17 cellular contexts compared by ENCODE assay signal in the genomic region with DNA sequence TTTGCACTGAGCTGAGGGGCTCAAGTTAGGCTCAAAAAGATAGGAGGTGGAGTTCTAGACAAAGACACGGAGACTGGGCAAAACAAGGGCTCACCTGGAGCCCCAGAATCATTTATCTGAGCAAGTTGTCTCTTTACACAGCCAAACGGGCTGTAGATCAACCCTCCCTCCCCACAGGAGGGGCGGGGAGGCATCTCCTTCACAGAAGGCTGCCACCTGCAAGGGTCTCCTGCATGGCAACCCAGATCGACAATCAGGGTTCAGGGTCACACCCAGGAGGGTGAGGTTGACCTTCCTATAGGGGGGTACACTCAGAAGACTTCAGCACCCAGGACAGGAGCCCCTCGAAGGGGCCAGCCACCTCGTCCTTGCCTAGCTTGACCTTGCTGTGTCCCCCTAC.
DNase-seq lines count a peak whose midpoint lies in the region; ATAC-seq and TF ChIP-seq lines count a peak whose summit lies in the region.
"Had no signal": no experiment of that assay in that cellular context is flagged by ENCODE, and none has a peak within 500 bp of the region (broad histone marks: within the 10 kb centered on the region; RNA-seq: fewer than 3 reads in every experiment).

No MANE protein-coding gene starts in this region.

- H3K79me2 ChIP-seq in Karpas-422 (ENCODE audit: low read length): peaks cover 35% of the 10 kb centered on the region

- no peak overlapping the region for H3K4me3 ChIP-seq in Karpas-422 (ENCODE audit: low read length)
- no peak overlapping the region for H3K4me3 ChIP-seq in right lobe of liver

- DNase-seq in activated naive CD4-positive, alpha-beta T cell treated with anti-CD3 and anti-CD28 coated beads, Interleukin-2, amount 50 U/mL, for 72 hours (ENCODE audit: low spot score in 2 of 2): no peak
- DNase-seq in activated naive CD4-positive, alpha-beta T cell treated with Interleukin-2 at 50 U/mL for 16 hours: no peak
- DNase-seq in Karpas-422 (peak; percentile 39), right lobe of liver (no peak)
- DNase-seq in effector memory CD8-positive, alpha-beta T cell: no peak
- DNase-seq: BE2C, COR-L47, DMS153, EL, MM.1S, NCI-H1105 treated with DMSO at 0.1 percent for 48 hours, NCI-H187, NCI-H446, PC-3 had no signal

- peak overlapping the region; percentile 20 for H3K9ac ChIP-seq in Karpas-422 (ENCODE audit: low read length)
- H3K9ac ChIP-seq: KMS-11 had no signal

- intact Hi-C loops in right lobe of liver (cut with DNase I): no loop called here

- peaks cover 0 to 44% of the 10 kb centered on the region in 2 donors for H3K36me3 Mint-ChIP-seq in activated naive CD4-positive, alpha-beta T cell treated with anti-CD3 and anti-CD28 coated beads, Interleukin-2, amount 50 U/mL, for 72 hours
- H3K36me3 Mint-ChIP-seq in effector memory CD8-positive, alpha-beta T cell (ENCODE audit: insufficient read depth): peaks cover 77% of the 10 kb centered on the region
- peaks cover 7% of the 10 kb centered on the region for H3K36me3 Mint-ChIP-seq in stimulated activated memory B cell treated with anti-CD40 and anti-IgM and Interleukin-4, amounts not matched to agents 10 μg/mL and 1 μg/mL and 100 μg/mL, for 72 hours

- H3K9me2 ChIP-seq in Karpas-422 (replicated peaks; ENCODE audit: insufficient read depth, low read length): no peaks in the 10 kb centered on the region

- H3K27ac Mint-ChIP-seq in activated naive CD4-positive, alpha-beta T cell treated with anti-CD3 and anti-CD28 coated beads, Interleukin-2, amount 50 U/mL, for 72 hours: peak overlapping the region; percentile 60 to 66
- peak overlapping the region; percentile 81 to 96 for H3K27ac Mint-ChIP-seq in effector memory CD8-positive, alpha-beta T cell
- peak overlapping the region; percentile 87 for H3K27ac Mint-ChIP-seq in stimulated activated memory B cell treated with anti-CD40 and anti-IgM and Interleukin-4, amounts not matched to agents 10 μg/mL and 1 μg/mL and 100 μg/mL, for 72 hours

- TF ChIP-seq CTCF in right lobe of liver (IDR thresholded peaks at IDR 0.05): no peak

- H3K36me3 ChIP-seq in Karpas-422 (ENCODE audit: insufficient read depth, low read length): peaks cover 37% of the 10 kb centered on the region
- H3K36me3 ChIP-seq in right lobe of liver: no peaks in the 10 kb centered on the region
- H3K36me3 ChIP-seq: BE2C had no signal

- no peak overlapping the region for H3K4me3 Mint-ChIP-seq in effector memory CD8-positive, alpha-beta T cell
- H3K4me3 Mint-ChIP-seq in stimulated activated memory B cell treated with anti-CD40 and anti-IgM and Interleukin-4, amounts not matched to agents 10 μg/mL and 1 μg/mL and 100 μg/mL, for 72 hours: no peak overlapping the region

- no peak for TF ChIP-seq POLR2A in right lobe of liver (IDR thresholded peaks at IDR 0.05)

- no peaks in the 10 kb centered on the region for H4K20me1 ChIP-seq in Karpas-422 (ENCODE audit: insufficient read depth, low read depth, low read length)

- no peaks in the 10 kb centered on the region for H3K27me3 Mint-ChIP-seq in effector memory CD8-positive, alpha-beta T cell
- H3K27me3 Mint-ChIP-seq in stimulated activated memory B cell treated with anti-CD40 and anti-IgM and Interleukin-4, amounts not matched to agents 10 μg/mL and 1 μg/mL and 100 μg/mL, for 72 hours: no peaks in the 10 kb centered on the region

- no peaks in the 10 kb centered on the region for H3K9me3 Mint-ChIP-seq in activated naive CD4-positive, alpha-beta T cell treated with anti-CD3 and anti-CD28 coated beads, Interleukin-2, amount 50 U/mL, for 72 hours
- H3K9me3 Mint-ChIP-seq in effector memory CD8-positive, alpha-beta T cell: no peaks in the 10 kb centered on the region
- no peaks in the 10 kb centered on the region for H3K9me3 Mint-ChIP-seq in stimulated activated memory B cell treated with anti-CD40 and anti-IgM and Interleukin-4, amounts not matched to agents 10 μg/mL and 1 μg/mL and 100 μg/mL, for 72 hours

- H3K27ac ChIP-seq in Karpas-422 (ENCODE audit: low read length) (peak overlapping the region; percentile 99), right lobe of liver (no peak overlapping the region)
- H3K27ac ChIP-seq: KMS-11 had no signal

- no peaks in the 10 kb centered on the region for H3K9me3 ChIP-seq in Karpas-422 (ENCODE audit: low read length)
- H3K9me3 ChIP-seq in right lobe of liver: no peaks in the 10 kb centered on the region
- H3K9me3 ChIP-seq: BE2C had no signal

- no peak for ATAC-seq in activated naive CD4-positive, alpha-beta T cell treated with anti-CD3 and anti-CD28 coated beads, Interleukin-2, amount 50 U/mL, for 72 hours
- ATAC-seq in effector memory CD8-positive, alpha-beta T cell (replicated peaks): no peak
- no peak for ATAC-seq in stimulated activated memory B cell treated with anti-CD40 and anti-IgM and Interleukin-4, amounts not matched to agents 10 μg/mL and 1 μg/mL and 100 μg/mL, for 72 hours
- no peak for ATAC-seq in GM21723 (IDR thresholded peaks at IDR 0.05; ENCODE audit: unreplicated experiment)
- no peak for ATAC-seq in right lobe of liver
- ATAC-seq: PC-3 had no signal

- H3K4me1 ChIP-seq in Karpas-422 (ENCODE audit: low read length) (peaks cover 97% of the 10 kb centered on the region), right lobe of liver (peaks cover 0 to 5% (median 0%) of the 10 kb centered on the region in 4 donors)
- H3K4me1 ChIP-seq: BE2C had no signal

- H2AFZ ChIP-seq in Karpas-422 (ENCODE audit: low read length): no peak overlapping the region

- H3K4me2 ChIP-seq in Karpas-422 (ENCODE audit: low read depth, low read length, poor library complexity, severe bottlenecking): no peak overlapping the region
- H3K4me2 ChIP-seq: KMS-11 had no signal

- H3K27me3 ChIP-seq in Karpas-422 (ENCODE audit: low read length) (no peaks in the 10 kb centered on the region), right lobe of liver (no peaks in the 10 kb centered on the region)
- H3K27me3 ChIP-seq: BE2C had no signal

- peaks cover 61 to 68% of the 10 kb centered on the region in 2 donors for H3K4me1 Mint-ChIP-seq in effector memory CD8-positive, alpha-beta T cell (ENCODE audit: low read depth in 2 of 2)
- H3K4me1 Mint-ChIP-seq in stimulated activated memory B cell treated with anti-CD40 and anti-IgM and Interleukin-4, amounts not matched to agents 10 μg/mL and 1 μg/mL and 100 μg/mL, for 72 hours: peaks cover 75% of the 10 kb centered on the region

- WGBS in right lobe of liver (ENCODE audit: insufficient coverage, low coverage, low lambda C conversion rate, missing lambda C conversion rate): 93% methylated on average over 3 of the region's 6 CpGs
